Comparison of ENCODE assay signal across 15 cellular contexts in the genomic region with DNA sequence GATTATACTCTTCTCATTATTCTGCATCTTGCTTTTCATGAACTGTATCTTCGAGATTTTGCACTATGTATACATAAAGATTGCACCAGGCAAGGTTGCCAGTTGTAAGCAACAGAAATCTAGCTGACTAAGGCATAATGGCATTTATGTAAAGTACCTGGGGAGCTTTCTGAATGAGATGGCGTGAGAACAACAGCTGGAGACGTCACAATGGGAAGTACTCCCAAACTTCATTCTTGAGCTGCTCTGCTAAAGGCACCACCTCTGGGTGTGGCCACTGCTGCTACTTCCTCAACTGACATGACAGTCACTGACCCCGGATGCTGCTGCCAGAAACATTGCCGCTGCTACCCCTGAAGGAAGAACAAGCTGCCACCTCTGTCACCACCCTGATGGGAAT.
DNase-seq lines count a peak whose midpoint lies in the region; ATAC-seq, FAIRE-seq and TF ChIP-seq lines count a peak whose summit lies in the region.
"Had no signal": no experiment of that assay in that cellular context is flagged by ENCODE, and none has a peak within 500 bp of the region (broad histone marks: within the 10 kb centered on the region; RNA-seq: fewer than 3 reads in every experiment).

No MANE protein-coding gene starts in this region.

- BruUV-seq in IMR-90 (replicated peaks; lab: Mats Ljungman, UMichigan) = no TSS peak

- H3K4me1 ChIP-seq in IMR-90 (ENCODE audit: control insufficient read depth, insufficient read depth, low read length) = no peaks in the 10 kb centered on the region
- H3K4me1 ChIP-seq in H1 (replicated peaks in 1 of 4; ENCODE audit: control insufficient read depth in 3 of 4, insufficient read depth in 4 of 4, low read length in 3 of 4) = no peaks in the 10 kb centered on the region
- H3K4me1 ChIP-seq: HAP-1 had no signal

- no peak overlapping the region for H2BK120ac ChIP-seq in IMR-90 (ENCODE audit: low read depth, low read length)
- H2BK120ac ChIP-seq in H1 (replicated peaks; ENCODE audit: low read depth, low read length) = no peak overlapping the region

- no peaks in the 10 kb centered on the region for H3K23me2 ChIP-seq in H1 (ENCODE audit: low read depth, low read length)

- H3K27ac Mint-ChIP-seq in type B pancreatic cell = peak overlapping the region; percentile 24
- H3K27ac Mint-ChIP-seq: CD8-positive, alpha-beta T cell had no signal

- TF ChIP-seq EP300 in H1 (IDR thresholded peaks at IDR 0.05; ENCODE audit: borderline replicate concordance in 1 of 2, low read depth in 2 of 2, low read length in 2 of 2) = no peak

- H3K4ac ChIP-seq in IMR-90 (ENCODE audit: low read depth, low read length) = no peak overlapping the region
- H3K4ac ChIP-seq in H1 (replicated peaks; ENCODE audit: insufficient read length, low read depth, low read length) = no peak overlapping the region

- no peak for TF ChIP-seq CTCF in IMR-90 (conservative IDR thresholded peaks at IDR 0.05; ENCODE audit: low read depth, low read length)
- TF ChIP-seq CTCF in H1 (IDR thresholded peaks at IDR 0.05; ENCODE audit: control extremely low read depth in 1 of 3, insufficient read depth in 1 of 3, low read depth in 1 of 3, low read length in 3 of 3) = no peak
- no peak for TF ChIP-seq CTCF in type B pancreatic cell (conservative IDR thresholded peaks at IDR 0.05)

- H4K20me1 ChIP-seq in IMR-90 (ENCODE audit: insufficient read depth, low read length) = no peaks in the 10 kb centered on the region
- no peaks in the 10 kb centered on the region for H4K20me1 ChIP-seq in H1 (replicated peaks in 1 of 2; ENCODE audit: control insufficient read depth in 1 of 2, insufficient read depth in 2 of 2, low read length in 2 of 2)

- H2BK5ac ChIP-seq in IMR-90 (ENCODE audit: low read depth, low read length, poor library complexity, severe bottlenecking) (no peak overlapping the region), H1 (ENCODE audit: low read depth, low read length) (no peak overlapping the region)

- H3K36me3 ChIP-seq in IMR-90 (ENCODE audit: control insufficient read depth, insufficient read depth, low read length) = no peaks in the 10 kb centered on the region
- H3K36me3 ChIP-seq in H1 (ENCODE audit: control insufficient read depth in 2 of 4, insufficient read depth in 4 of 4, low read length in 3 of 4) = no peaks in the 10 kb centered on the region
- H3K36me3 ChIP-seq: HAP-1 had no signal

- H3K4me3 Mint-ChIP-seq in type B pancreatic cell = no peak overlapping the region
- H3K4me3 Mint-ChIP-seq: CD8-positive, alpha-beta T cell had no signal

- H4K91ac ChIP-seq in IMR-90 (ENCODE audit: insufficient read depth, low read depth, low read length) (no peak overlapping the region), H1 (replicated peaks; ENCODE audit: insufficient read length, low read length) (no peak overlapping the region)

- H3K4me3 ChIP-seq in IMR-90 (ENCODE audit: insufficient read depth, low read depth, low read length) (no peak overlapping the region), H1 (ENCODE audit: extremely low read depth in 1 of 4, insufficient read depth in 2 of 4, low read depth in 3 of 4, low read length in 4 of 4) (no peak overlapping the region)
- H3K4me3 ChIP-seq: HAP-1 had no signal

- ATAC-seq in IMR-90 (ENCODE audit: low read depth) = no peak
- no peak for ATAC-seq in GM21576 (IDR thresholded peaks at IDR 0.05; ENCODE audit: unreplicated experiment)
- ATAC-seq: CD8-positive, alpha-beta T cell had no signal

- H2BK20ac ChIP-seq in IMR-90 (ENCODE audit: low read depth, low read length) = no peak overlapping the region
- no peak overlapping the region for H2BK20ac ChIP-seq in H1 (ENCODE audit: low read length)

- TF ChIP-seq RAD21 in IMR-90 (IDR thresholded peaks at IDR 0.05; ENCODE audit: low read length) (no peak), H1 (IDR thresholded peaks at IDR 0.05 in 1 of 2, conservative IDR thresholded peaks at IDR 0.05 in 1 of 2; ENCODE audit: low read depth in 2 of 2, low read length in 2 of 2) (no peak)

- no peak overlapping the region for H2AK9ac ChIP-seq in IMR-90 (replicated peaks; ENCODE audit: low read depth, low read length, poor library complexity)

- FAIRE-seq in H1 (lab: Jason Lieb, UNC) = peak; percentile 24
- FAIRE-seq: D721Med had no signal

- no peak overlapping the region for H3K23ac ChIP-seq in IMR-90 (ENCODE audit: low read depth, low read length)
- no peak overlapping the region for H3K23ac ChIP-seq in H1 (ENCODE audit: insufficient read length)

- H3K4me2 ChIP-seq in IMR-90 (ENCODE audit: low read depth, low read length) (no peak overlapping the region), H1 (ENCODE audit: insufficient read depth in 1 of 2, low read depth in 2 of 2, low read length in 2 of 2) (no peak overlapping the region)

- no peak overlapping the region for H4K5ac ChIP-seq in IMR-90 (ENCODE audit: low read depth, low read length)
- no peak overlapping the region for H4K5ac ChIP-seq in H1 (ENCODE audit: insufficient read length, low read depth, low read length)

- H2AFZ ChIP-seq in IMR-90 (replicated peaks; ENCODE audit: low read length, poor library complexity) (peak overlapping the region; percentile 14), H1 (ENCODE audit: low read length) (0 out of 2 replicates have a peak overlapping the region, but pooled peaks have one; percentile 8)

- WGBS in IMR-90 (ENCODE audit: extremely low coverage in 2 of 2, insufficient read length in 1 of 2), 2 experiments = no CpG with 5 or more reads among the region's 5 CpGs
- WGBS in H1 (ENCODE audit: extremely low coverage in 1 of 2, insufficient coverage in 1 of 2, insufficient read length in 1 of 2, insufficient replicate concordance in 2 of 2, low coverage in 1 of 2, low lambda C conversion rate in 2 of 2, missing lambda C conversion rate in 1 of 2), 2 experiments = 82% methylated on average over 5 of the region's 5 CpGs; no CpG with 5 or more reads in 1 of the 2 experiments

- H3K9me3 ChIP-seq in IMR-90 (ENCODE audit: control insufficient read depth, insufficient read depth, low read length) (0 out of 2 replicates have a peak, but pooled peaks cover 2% of the 10 kb centered on the region), H1 (ENCODE audit: insufficient read depth in 2 of 2, low read depth in 1 of 2, low read length in 1 of 2) (peaks cover 7 to 15% of the 10 kb centered on the region in 2 experiments; a peak in 3 of 4 replicates)
- H3K9me3 ChIP-seq: HAP-1 had no signal

- H3K56ac ChIP-seq in IMR-90 (ENCODE audit: extremely low read depth, insufficient read depth, low read length) (no peak overlapping the region), H1 (replicated peaks; ENCODE audit: insufficient read length, low read depth, low read length) (no peak overlapping the region)

- POLR2A ChIA-PET in IMR-90 (lab: Charles Lee; ENCODE audit: unreplicated experiment) = no interaction called here
- POLR2A ChIA-PET in H1 (lab: Charles Lee; ENCODE audit: partially characterized antibody) = no interaction called here

- H3K36me3 Mint-ChIP-seq in type B pancreatic cell = peaks cover 6% of the 10 kb centered on the region
- H3K36me3 Mint-ChIP-seq: CD8-positive, alpha-beta T cell had no signal

- H3K27me3 Mint-ChIP-seq in type B pancreatic cell = peaks cover 3% of the 10 kb centered on the region

- H3K79me2 ChIP-seq in H1 (ENCODE audit: control insufficient read depth in 1 of 2, insufficient read depth in 2 of 2, low read length in 2 of 2) = no peaks in the 10 kb centered on the region

- CTCF ChIA-PET in IMR-90 (lab: Yijun Ruan, JAX) = no interaction called here
- CTCF ChIA-PET in H1 (lab: Charles Lee; ENCODE audit: partially characterized antibody) = interaction anchor here (0.5 to 0.9 kb wide), 2 partner anchors 9 to 1387 kb away, joined by 3 read pairs; no protein-coding TSS in a partner anchor

- H3K14ac ChIP-seq in IMR-90 (replicated peaks; ENCODE audit: low read depth, low read length) = no peak overlapping the region
- no peak overlapping the region for H3K14ac ChIP-seq in H1 (ENCODE audit: insufficient read length)

- H2BK15ac ChIP-seq in IMR-90 (ENCODE audit: low read depth, low read length) = no peak overlapping the region
- H2BK15ac ChIP-seq in H1 (ENCODE audit: low read length) = no peak overlapping the region

- no peaks in the 10 kb centered on the region for H3K9me1 ChIP-seq in IMR-90 (ENCODE audit: insufficient read depth, low read length)

- no peak for DNase-seq in IMR-90
- DNase-seq in OCI-M1 (lab: John Stamatoyannopoulos, UW) = peak; percentile 1
- DNase-seq in H1 (ENCODE audit: low read depth in 1 of 2, low spot score in 2 of 2) = no peak
- no peak for DNase-seq in type B pancreatic cell (ENCODE audit: extremely low spot score, unreplicated experiment)
- no peak for DNase-seq in erythroblast (lab: John Stamatoyannopoulos, UW)
- DNase-seq in DMS 273 (lab: John Stamatoyannopoulos, UW; ENCODE audit: unreplicated experiment) = no peak
- DNase-seq: CD8-positive, alpha-beta T cell; NCI-H1105 treated with DMSO at 0.1 percent for 48 hours; NCI-H187 treated with DMSO at 0.1 percent for 48 hours; NCI-H510A; NCI-H82; SIG-M5 had no signal

- H3K27me3 ChIP-seq in IMR-90 (ENCODE audit: control insufficient read depth, insufficient read depth, low read length) (no peaks in the 10 kb centered on the region), H1 (replicated peaks in 1 of 4; ENCODE audit: control insufficient read depth in 3 of 4, extremely low read depth in 1 of 4, insufficient read depth in 3 of 4, low read length in 3 of 4) (no peaks in the 10 kb centered on the region)

- in situ Hi-C loops in IMR-90 (cut with MboI; ENCODE audit: low sequenced_read_pairs) = no loop called here

- H3K4me1 Mint-ChIP-seq in type B pancreatic cell (ENCODE audit: unreplicated experiment) = peaks cover 4% of the 10 kb centered on the region

- no peak for TF ChIP-seq POLR2A in IMR-90 (IDR thresholded peaks at IDR 0.05; ENCODE audit: low read depth, low read length)
- no peak for TF ChIP-seq POLR2A in H1 (IDR thresholded peaks at IDR 0.05; ENCODE audit: control extremely low read depth in 1 of 2, low read depth in 2 of 2, low read length in 2 of 2)
- TF ChIP-seq POLR2A in erythroblast (IDR thresholded peaks at IDR 0.05; ENCODE audit: low read length) = no peak

- H4K8ac ChIP-seq in IMR-90 (ENCODE audit: low read depth in 2 of 2, low read length in 2 of 2) (no peak overlapping the region), H1 (ENCODE audit: extremely low read depth, insufficient read depth, low read length) (no peak overlapping the region)

- dilution Hi-C loops in IMR-90 (cut with HindIII; ENCODE audit: low sequenced_read_pairs, unreplicated experiment) = no loop called here

- no peak overlapping the region for H3K27ac ChIP-seq in IMR-90 (ENCODE audit: insufficient read depth, low read length)
- no peak overlapping the region for H3K27ac ChIP-seq in H1 (ENCODE audit: low read depth, low read length)

- H3K79me1 ChIP-seq in IMR-90 (ENCODE audit: low read depth in 1 of 2, low read length in 2 of 2) (no peaks in the 10 kb centered on the region), H1 (ENCODE audit: low read depth, low read length) (no peaks in the 10 kb centered on the region)

- H2BK12ac ChIP-seq in H1 (ENCODE audit: low read depth, low read length) = no peak overlapping the region

- H3K9ac ChIP-seq in IMR-90 (ENCODE audit: low read depth, low read length) = no peak overlapping the region
- no peak overlapping the region for H3K9ac ChIP-seq in H1 (replicated peaks in 1 of 4; ENCODE audit: extremely low read depth in 1 of 4, low read depth in 3 of 4, low read length in 3 of 4)

- intact Hi-C loops in IMR-90 (cut with micrococcal nuclease) = no loop called here

- no peak overlapping the region for H2AK5ac ChIP-seq in IMR-90 (ENCODE audit: low read depth, low read length)
- no peak overlapping the region for H2AK5ac ChIP-seq in H1 (ENCODE audit: low read depth, low read length)

- H3K18ac ChIP-seq in IMR-90 (ENCODE audit: low read depth, low read length) (no peak overlapping the region), H1 (ENCODE audit: extremely low read depth, low read length) (no peak overlapping the region)

- peaks cover 21% of the 10 kb centered on the region for H3K9me3 Mint-ChIP-seq in type B pancreatic cell
